17 cellular contexts compared by ENCODE assay signal in genomic region chr3:149490260-149490971, GRCh38. TPM values are rescaled to one million over a fixed set of nuclear protein-coding genes. Genes with fewer than 3 reads are reported as not detected.
"Had no signal": no experiment of that assay in that cellular context is flagged by ENCODE, and none has a peak within 500 bp of the region (broad histone marks: within the 10 kb centered on the region; RNA-seq: fewer than 3 reads in every experiment).

No MANE protein-coding gene starts in this region.

- H3K4me2 ChIP-seq: smooth muscle cell had no signal

- H3K9me3 ChIP-seq: mucosa of descending colon had no signal

- H3K4me3 ChIP-seq: mucosa of descending colon, smooth muscle cell had no signal

- ATAC-seq: mucosa of descending colon, natural killer cell, right cardiac atrium had no signal

- DNase-seq: dermis blood vessel endothelial cell; foreskin melanocyte; head of caudate nucleus; hippocampal formation; mucosa of descending colon; natural killer cell; posterior cingulate gyrus; right cardiac atrium; stimulated activated CD4-positive, alpha-beta T cell treated with anti-CD3 and anti-CD28 coated beads, Interleukin-2, amount 100 ng/mL, for 48 hours; stimulated activated naive CD4-positive, alpha-beta T cell treated with Interleukin-2 at 50 U/mL for 16 hours; trophoblast cell had no signal

RNA-seq across cellular contexts. Expression of gene TM4SF4, which starts 15.9 kb away (rescaled TPM):
- total RNA-seq: dermis blood vessel endothelial cell, kidney epithelial cell, lung microvascular endothelial cell, natural killer cell, neural crest cell, osteocyte, right cardiac atrium, smooth muscle cell, urinary bladder had no signal
- polyA plus RNA-seq: right cardiac atrium had no signal
